In genomic region chr14:70253547-70253946, GRCh38 we compare ENCODE assay signal across 8 cellular contexts.
DNase-seq lines count a peak whose midpoint lies in the region; ATAC-seq, FAIRE-seq and TF ChIP-seq lines count a peak whose summit lies in the region.
"Not testable (repeated sequence)": the region's sequence is repeated elsewhere in the genome, so short reads cannot be mapped to it uniquely, and the experiment has no call there.

No MANE protein-coding gene starts in this region.

- not testable (repeated sequence) for H3K9me1 ChIP-seq in K562 (ENCODE audit: control insufficient read depth, insufficient read depth, low read length)

- intact Hi-C loops in CD4-positive, alpha-beta T cell (cut with DNase I, micrococcal nuclease); activated CD4-positive, alpha-beta memory T cell treated with anti-CD3 and anti-CD28 coated beads for 36 hours (cut with micrococcal nuclease); activated T-helper 2 cell treated with anti-CD3 and anti-CD28 coated beads, Interferon-gamma antibody, Interleukin-2, Interleukin-4, amounts not matched to agents 10 μg/mL and 5 μg/mL and 100 μg/mL, durations not matched to agents 14 hours and 24 hours and 36 hours (cut with micrococcal nuclease); K562 (cut with micrococcal nuclease): not testable (repeated sequence)

- WGBS in K562 (ENCODE audit: insufficient coverage, low coverage, missing lambda C conversion rate): 56% methylated on average over 4 of the region's 4 CpGs

- POLR2A ChIA-PET in CD4-positive, alpha-beta T cell (lab: Charles Lee); HEK293 (lab: Yijun Ruan, JAX); activated CD4-positive, alpha-beta memory T cell treated with anti-CD3 and anti-CD28 coated beads for 36 hours (lab: Charles Lee); K562 (lab: Yijun Ruan, JAX): not testable (repeated sequence)

- H3K36me3 Mint-ChIP-seq in CD4-positive, alpha-beta T cell (ENCODE audit: low read depth); activated CD4-positive, alpha-beta memory T cell treated with anti-CD3 and anti-CD28 coated beads for 36 hours; activated T-helper 2 cell treated with anti-CD3 and anti-CD28 coated beads, Interferon-gamma antibody, Interleukin-2, Interleukin-4, amounts not matched to agents 10 μg/mL and 5 μg/mL and 100 μg/mL, durations not matched to agents 14 hours and 24 hours and 36 hours (ENCODE audit: low read depth); mesothelial cell of epicardium; nephron (ENCODE audit: low read depth); type B pancreatic cell: not testable (repeated sequence)

- H3K9ac ChIP-seq in K562 (ENCODE audit: insufficient read depth in 1 of 2, low read depth in 2 of 2, low read length in 2 of 2): not testable (repeated sequence)

- not testable (repeated sequence) for H3K27ac Mint-ChIP-seq in CD4-positive, alpha-beta T cell; activated CD4-positive, alpha-beta memory T cell treated with anti-CD3 and anti-CD28 coated beads for 36 hours; activated T-helper 2 cell treated with anti-CD3 and anti-CD28 coated beads, Interferon-gamma antibody, Interleukin-2, Interleukin-4, amounts not matched to agents 10 μg/mL and 5 μg/mL and 100 μg/mL, durations not matched to agents 14 hours and 24 hours and 36 hours; mesothelial cell of epicardium; nephron; type B pancreatic cell

- not testable (repeated sequence) for H3K4me1 ChIP-seq in HEK293 (ENCODE audit: control insufficient read depth, insufficient read depth, low read length); K562 (replicated peaks in 1 of 2; ENCODE audit: control insufficient read depth in 2 of 2, insufficient read depth in 2 of 2, low read length in 2 of 2)

- not testable (repeated sequence) for H3K4me1 Mint-ChIP-seq in CD4-positive, alpha-beta T cell (ENCODE audit: low read depth); activated CD4-positive, alpha-beta memory T cell treated with anti-CD3 and anti-CD28 coated beads for 36 hours (ENCODE audit: low read depth); activated T-helper 2 cell treated with anti-CD3 and anti-CD28 coated beads, Interferon-gamma antibody, Interleukin-2, Interleukin-4, amounts not matched to agents 10 μg/mL and 5 μg/mL and 100 μg/mL, durations not matched to agents 14 hours and 24 hours and 36 hours (ENCODE audit: low read depth); mesothelial cell of epicardium; nephron; type B pancreatic cell (ENCODE audit: unreplicated experiment)

- H3K9me3 ChIP-seq in CD4-positive, alpha-beta T cell (ENCODE audit: control insufficient read depth, low read length); HEK293 (ENCODE audit: control insufficient read depth, insufficient read depth, low read depth, low read length); K562 (replicated peaks; ENCODE audit: control insufficient read depth, insufficient read depth, low read depth, low read length): not testable (repeated sequence)

- TF ChIP-seq POLR2A in K562 (conservative IDR thresholded peaks at IDR 0.05): not testable (repeated sequence)

- TF ChIP-seq CTCF in CD4-positive, alpha-beta T cell (IDR thresholded peaks at IDR 0.05); HEK293 (tag by site-specific recombination; IDR thresholded peaks at IDR 0.05); K562 (IDR thresholded peaks at IDR 0.05 in 2 of 3, conservative IDR thresholded peaks at IDR 0.05 in 1 of 3; ENCODE audit: insufficient read depth in 2 of 3, low read depth in 1 of 3, low read length in 3 of 3); mesothelial cell of epicardium (IDR thresholded peaks at IDR 0.05; ENCODE audit: unreplicated experiment); nephron (IDR thresholded peaks at IDR 0.05; ENCODE audit: unreplicated experiment in 3 of 3); type B pancreatic cell (conservative IDR thresholded peaks at IDR 0.05): not testable (repeated sequence)

- not testable (repeated sequence) for H3K9me3 Mint-ChIP-seq in CD4-positive, alpha-beta T cell; activated CD4-positive, alpha-beta memory T cell treated with anti-CD3 and anti-CD28 coated beads for 36 hours; activated T-helper 2 cell treated with anti-CD3 and anti-CD28 coated beads, Interferon-gamma antibody, Interleukin-2, Interleukin-4, amounts not matched to agents 10 μg/mL and 5 μg/mL and 100 μg/mL, durations not matched to agents 14 hours and 24 hours and 36 hours; mesothelial cell of epicardium; nephron; type B pancreatic cell

- not testable (repeated sequence) for H3K79me2 ChIP-seq in K562 (ENCODE audit: control insufficient read depth, insufficient read depth, low read length)

- not testable (repeated sequence) for H3K36me3 ChIP-seq in HEK293 (ENCODE audit: control insufficient read depth in 2 of 2, insufficient read depth in 1 of 2, low read length in 2 of 2); K562 (ENCODE audit: control insufficient read depth, insufficient read depth, low read length)

- BruUV-seq in K562 (replicated peaks; lab: Mats Ljungman, UMichigan): not testable (repeated sequence)

- DNase-seq in CD4-positive, alpha-beta T cell; activated CD4-positive, alpha-beta memory T cell treated with anti-CD3 and anti-CD28 coated beads for 36 hours; activated T-helper 2 cell treated with anti-CD3 and anti-CD28 coated beads, Interferon-gamma antibody, Interleukin-2, Interleukin-4, amounts not matched to agents 10 μg/mL and 5 μg/mL and 100 μg/mL, durations not matched to agents 14 hours and 24 hours and 36 hours (ENCODE audit: low spot score); K562 (ENCODE audit: extremely low read depth in 1 of 4, low spot score in 3 of 4); mesothelial cell of epicardium (ENCODE audit: low spot score in 2 of 2, unreplicated experiment in 2 of 2); type B pancreatic cell (ENCODE audit: extremely low spot score, unreplicated experiment): not testable (repeated sequence)

- H3K27me3 ChIP-seq in CD4-positive, alpha-beta T cell (ENCODE audit: control insufficient read depth, insufficient read depth, low read length): peaks cover 48% of the 10 kb centered on the region
- not testable (repeated sequence) for H3K27me3 ChIP-seq in K562 (ENCODE audit: control insufficient read depth in 2 of 2, insufficient read depth in 2 of 2, low read length in 2 of 2)

- peaks cover 70% of the 10 kb centered on the region for H3K27me3 Mint-ChIP-seq in CD4-positive, alpha-beta T cell
- peaks cover 46% of the 10 kb centered on the region for H3K27me3 Mint-ChIP-seq in activated CD4-positive, alpha-beta memory T cell treated with anti-CD3 and anti-CD28 coated beads for 36 hours
- H3K27me3 Mint-ChIP-seq in activated T-helper 2 cell treated with anti-CD3 and anti-CD28 coated beads, Interferon-gamma antibody, Interleukin-2, Interleukin-4, amounts not matched to agents 10 μg/mL and 5 μg/mL and 100 μg/mL, durations not matched to agents 14 hours and 24 hours and 36 hours (ENCODE audit: low read depth): peaks cover 56% of the 10 kb centered on the region
- H3K27me3 Mint-ChIP-seq in mesothelial cell of epicardium (ENCODE audit: low read depth): peaks cover 25% of the 10 kb centered on the region
- H3K27me3 Mint-ChIP-seq in nephron (ENCODE audit: low read depth): peaks cover 34% of the 10 kb centered on the region
- peaks cover 15% of the 10 kb centered on the region for H3K27me3 Mint-ChIP-seq in type B pancreatic cell

- peak overlapping the region; percentile 16 for H3K4me3 Mint-ChIP-seq in CD4-positive, alpha-beta T cell
- peak overlapping the region; percentile 27 for H3K4me3 Mint-ChIP-seq in activated CD4-positive, alpha-beta memory T cell treated with anti-CD3 and anti-CD28 coated beads for 36 hours
- H3K4me3 Mint-ChIP-seq in activated T-helper 2 cell treated with anti-CD3 and anti-CD28 coated beads, Interferon-gamma antibody, Interleukin-2, Interleukin-4, amounts not matched to agents 10 μg/mL and 5 μg/mL and 100 μg/mL, durations not matched to agents 14 hours and 24 hours and 36 hours (ENCODE audit: low read depth): peak overlapping the region; percentile 63
- H3K4me3 Mint-ChIP-seq in mesothelial cell of epicardium (peak overlapping the region; percentile 44), nephron (peak overlapping the region; percentile 44 to 60 (median 56)), type B pancreatic cell (peak overlapping the region; percentile 80)

- CTCF ChIA-PET in CD4-positive, alpha-beta T cell (lab: Charles Lee); activated CD4-positive, alpha-beta memory T cell treated with anti-CD3 and anti-CD28 coated beads for 36 hours (lab: Charles Lee); K562 (lab: Yijun Ruan, JAX; ENCODE audit: low intra/inter-chr PET ratio): not testable (repeated sequence)
- CTCF ChIA-PET in HEK293 (lab: Yijun Ruan, JAX): interaction anchor here (0.6 kb wide), 1 partner anchor 256 kb away, joined by 5 read pairs; no protein-coding TSS in a partner anchor

- H3K4me3 ChIP-seq in HEK293 (ENCODE audit: low read depth, low read length); K562: not testable (repeated sequence)

- FAIRE-seq in K562 (lab: Jason Lieb, UNC): not testable (repeated sequence)

- in situ Hi-C loops in K562 (cut with MboI): not testable (repeated sequence)

- TF ChIP-seq RAD21 in K562 (CRISPR knock-in tag; conservative IDR thresholded peaks at IDR 0.05 in 1 of 2, IDR thresholded peaks at IDR 0.05 in 1 of 2): not testable (repeated sequence)

- not testable (repeated sequence) for ATAC-seq in CD4-positive, alpha-beta T cell (ENCODE audit: poor library complexity); K562

- not testable (repeated sequence) for H3K27ac ChIP-seq in CD4-positive, alpha-beta T cell (ENCODE audit: low read depth, low read length); HEK293 (ENCODE audit: extremely low read depth, low read depth, low read length); K562 (ENCODE audit: extremely low read depth, low read depth, low read length)

- not testable (repeated sequence) for H3K4me2 ChIP-seq in K562 (ENCODE audit: insufficient read depth, low read length)

- not testable (repeated sequence) for TF ChIP-seq EP300 in K562 (IDR thresholded peaks at IDR 0.05; ENCODE audit: low read length)

- not testable (repeated sequence) for H4K20me1 ChIP-seq in K562 (replicated peaks; ENCODE audit: control insufficient read depth, insufficient read depth, low read length)

- not testable (repeated sequence) for H2AFZ ChIP-seq in K562 (ENCODE audit: low read depth, low read length)

Comparison
In these comparisons a context has a peak if more than half of its experiments do, and no peak if none do; other contexts are left out.
1. H3K4me3 Mint-ChIP-seq: peak in every context shown above with its lines; median percentile 80 in type B pancreatic cell; 63 in activated T-helper 2 cell treated with anti-CD3 and anti-CD28 coated beads, Interferon-gamma antibody, Interleukin-2, Interleukin-4, amounts not matched to agents 10 μg/mL and 5 μg/mL and 100 μg/mL, durations not matched to agents 14 hours and 24 hours and 36 hours; 56 in nephron; 44 in mesothelial cell of epicardium; 27 in activated CD4-positive, alpha-beta memory T cell treated with anti-CD3 and anti-CD28 coated beads for 36 hours; 16 in CD4-positive, alpha-beta T cell.